In the genomic region with DNA sequence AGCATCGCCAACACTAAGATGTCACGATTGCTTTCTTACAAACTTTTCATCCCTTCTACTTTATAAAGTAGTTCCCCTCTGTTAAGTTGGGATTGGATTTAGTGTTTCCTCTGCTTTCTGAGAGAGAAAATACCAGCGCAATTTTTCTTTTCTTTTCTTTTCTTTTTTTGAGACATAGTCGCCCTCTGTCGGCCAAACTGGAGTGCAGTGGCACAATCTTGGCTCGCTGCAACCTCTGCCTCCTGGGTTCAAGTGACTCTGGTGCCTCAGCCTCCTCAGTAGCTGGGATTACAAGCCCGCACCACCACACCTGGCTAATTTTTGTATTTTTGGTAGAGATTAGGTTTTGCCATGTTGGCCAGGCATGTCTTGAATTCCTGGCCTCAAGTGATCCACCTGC, we compare ENCODE assay signal across 28 cellular contexts. TPM values are rescaled to one million over a fixed set of nuclear protein-coding genes. Genes with fewer than 3 reads are reported as not detected.
DNase-seq lines count a peak whose midpoint lies in the region; ATAC-seq, FAIRE-seq and TF ChIP-seq lines count a peak whose summit lies in the region.
"Had no signal": no experiment of that assay in that cellular context is flagged by ENCODE, and none has a peak within 500 bp of the region (broad histone marks: within the 10 kb centered on the region; RNA-seq: fewer than 3 reads in every experiment).

No MANE protein-coding gene starts in this region.

- H3K4me3 ChIP-seq in mammary epithelial cell (replicated peaks in 1 of 3; ENCODE audit: insufficient read depth in 1 of 3, low read depth in 2 of 3, low read length in 3 of 3) (no peak overlapping the region), PC-3 (ENCODE audit: low read length) (no peak overlapping the region), fibroblast of villous mesenchyme (ENCODE audit: low read depth, low read length) (no peak overlapping the region)
- H3K4me3 ChIP-seq: SJCRH30, thoracic aorta had no signal

- no peak overlapping the region for H3K27ac ChIP-seq in mammary epithelial cell (ENCODE audit: insufficient read depth, low read depth, low read length)
- H3K27ac ChIP-seq in PC-3 (ENCODE audit: low read length) = no peak overlapping the region
- H3K27ac ChIP-seq: KMS-11, SJCRH30, thoracic aorta had no signal

- H2AFZ ChIP-seq in mammary epithelial cell (ENCODE audit: low read depth, low read length) (no peak overlapping the region), PC-3 (ENCODE audit: low read length) (no peak overlapping the region)

- no peaks in the 10 kb centered on the region for H3K9me2 ChIP-seq in PC-3 (replicated peaks; ENCODE audit: low read length)

- H3K4me2 ChIP-seq in mammary epithelial cell (ENCODE audit: insufficient read depth, low read depth, low read length) (no peak overlapping the region), PC-3 (ENCODE audit: low read length) (no peak overlapping the region)
- H3K4me2 ChIP-seq: KMS-11 had no signal

- in situ Hi-C loops in mammary epithelial cell (cut with MboI; ENCODE audit: low sequenced_read_pairs in 2 of 2) = no loop called here

- H4K20me1 ChIP-seq in mammary epithelial cell (ENCODE audit: insufficient read depth, low read length) (no peaks in the 10 kb centered on the region), PC-3 (ENCODE audit: low read length) (0 out of 2 replicates have a peak, but pooled peaks cover 6% of the 10 kb centered on the region)

- 97% methylated on average over 6 of the region's 7 CpGs for WGBS in mammary epithelial cell (ENCODE audit: low coverage, missing lambda C conversion rate)

- H3K4me1 Mint-ChIP-seq in MCF 10A (ENCODE audit: insufficient read depth, unreplicated experiment) = peaks cover 14% of the 10 kb centered on the region
- H3K4me1 Mint-ChIP-seq in type B pancreatic cell (ENCODE audit: unreplicated experiment) = peaks cover 16% of the 10 kb centered on the region

- H3K4me1 ChIP-seq in mammary epithelial cell (ENCODE audit: insufficient read depth, low read length) (peaks cover 6% of the 10 kb centered on the region), PC-3 (ENCODE audit: insufficient read depth, low read length) (peaks cover 9% of the 10 kb centered on the region)
- H3K4me1 ChIP-seq: SJCRH30 had no signal

- POLR2A ChIA-PET in MCF 10A (lab: Yijun Ruan, JAX) (interaction anchor here (0.7 to 5.8 kb wide), 3 partner anchors 9 to 70 kb away, joined by 3 to 146 read pairs (median 6); a partner anchor contains a TSS), PC-3 (lab: Charles Lee; ENCODE audit: unreplicated experiment) (no interaction called here)

- CTCF ChIA-PET in mammary epithelial cell (lab: Charles Lee; ENCODE audit: low non-redundant PET) = no interaction called here
- CTCF ChIA-PET in MCF 10A (lab: Yijun Ruan, JAX) = interaction anchor here (0.5 to 0.7 kb wide), 2 partner anchors 328 to 820 kb away, joined by 3 to 4 read pairs; no protein-coding TSS in a partner anchor
- CTCF ChIA-PET in PC-3 (lab: Charles Lee) = no interaction called here

- FAIRE-seq in frontal cortex (lab: Jason Lieb, UNC) = no peak
- FAIRE-seq: HTR-8/SVneo, RCC 7860 had no signal

- no peak overlapping the region for H3K4me3 Mint-ChIP-seq in MCF 10A (ENCODE audit: unreplicated experiment)
- no peak overlapping the region for H3K4me3 Mint-ChIP-seq in type B pancreatic cell
- H3K4me3 Mint-ChIP-seq: activated naive CD4-positive, alpha-beta T cell treated with anti-CD3 and anti-CD28 coated beads, Interleukin-2, amount 50 U/mL, for 24 hours; activated T-helper 17 cell treated with anti-CD3 and anti-CD28 coated beads, Interleukin-2, amount 50 U/mL, for 72 hours; stimulated activated naive CD8-positive, alpha-beta T cell treated with anti-CD3 and anti-CD28 coated beads, Interleukin-15, Interleukin-2, amounts not matched to agents 100 ng/mL and 50 ng/mL, for 24 hours had no signal

- no peaks in the 10 kb centered on the region for H3K27me3 Mint-ChIP-seq in MCF 10A (ENCODE audit: insufficient read depth, unreplicated experiment)
- no peaks in the 10 kb centered on the region for H3K27me3 Mint-ChIP-seq in type B pancreatic cell
- H3K27me3 Mint-ChIP-seq: activated naive CD4-positive, alpha-beta T cell treated with anti-CD3 and anti-CD28 coated beads, Interleukin-2, amount 50 U/mL, for 24 hours; activated T-helper 17 cell treated with anti-CD3 and anti-CD28 coated beads, Interleukin-2, amount 50 U/mL, for 72 hours; CD4-positive, alpha-beta memory T cell; stimulated activated naive CD8-positive, alpha-beta T cell treated with anti-CD3 and anti-CD28 coated beads, Interleukin-15, Interleukin-2, amounts not matched to agents 100 ng/mL and 50 ng/mL, for 24 hours; T-cell had no signal

- BruUV-seq in mammary epithelial cell (replicated peaks; lab: Mats Ljungman, UMichigan) (no TSS peak), MCF 10A (replicated peaks; lab: Mats Ljungman, UMichigan) (no TSS peak), PC-3 (replicated peaks; lab: Mats Ljungman, UMichigan) (no TSS peak)

- peaks cover 93% of the 10 kb centered on the region for H3K79me2 ChIP-seq in mammary epithelial cell (ENCODE audit: insufficient read depth, low read length)
- H3K79me2 ChIP-seq in PC-3 (ENCODE audit: low read length) = peaks cover 98% of the 10 kb centered on the region

- intact Hi-C loops in mammary epithelial cell (cut with micrococcal nuclease) (no loop called here), MCF 10A (cut with micrococcal nuclease) (no loop called here), PC-3 (cut with micrococcal nuclease) (no loop called here)

- H3K36me3 ChIP-seq in mammary epithelial cell (ENCODE audit: insufficient read depth, low read length) (no peaks in the 10 kb centered on the region), PC-3 (ENCODE audit: low read depth, low read length) (no peaks in the 10 kb centered on the region)
- H3K36me3 ChIP-seq: SJCRH30, thoracic aorta had no signal

- dilution Hi-C loops in mammary epithelial cell (cut with HindIII; ENCODE audit: low sequenced_read_pairs) = no loop called here

- peaks cover 5% of the 10 kb centered on the region for H3K9me3 Mint-ChIP-seq in MCF 10A (ENCODE audit: unreplicated experiment)
- no peaks in the 10 kb centered on the region for H3K9me3 Mint-ChIP-seq in type B pancreatic cell
- H3K9me3 Mint-ChIP-seq: activated naive CD4-positive, alpha-beta T cell treated with anti-CD3 and anti-CD28 coated beads, Interleukin-2, amount 50 U/mL, for 24 hours; activated T-helper 17 cell treated with anti-CD3 and anti-CD28 coated beads, Interleukin-2, amount 50 U/mL, for 72 hours; stimulated activated naive CD8-positive, alpha-beta T cell treated with anti-CD3 and anti-CD28 coated beads, Interleukin-15, Interleukin-2, amounts not matched to agents 100 ng/mL and 50 ng/mL, for 24 hours had no signal

- H3K9me3 ChIP-seq in mammary epithelial cell (replicated peaks; ENCODE audit: insufficient read depth, low read length) (no peaks in the 10 kb centered on the region), PC-3 (ENCODE audit: low read length) (no peaks in the 10 kb centered on the region)
- H3K9me3 ChIP-seq: SJCRH30, thoracic aorta had no signal

- ATAC-seq in PC-3 = no peak
- ATAC-seq in HG03565 (IDR thresholded peaks at IDR 0.05; ENCODE audit: unreplicated experiment) = no peak
- ATAC-seq: activated CD4-positive, CD25-positive, alpha-beta regulatory T cell treated with anti-CD3 and anti-CD28 coated beads, Interleukin-2, amount 50 U/mL, for 24 hours; activated T-helper 17 cell treated with anti-CD3 and anti-CD28 coated beads, Interleukin-2, amount 50 U/mL, for 72 hours; left colon; T-cell had no signal

- peaks cover 5% of the 10 kb centered on the region for H3K36me3 Mint-ChIP-seq in MCF 10A (ENCODE audit: insufficient read depth, unreplicated experiment)
- peaks cover 18% of the 10 kb centered on the region for H3K36me3 Mint-ChIP-seq in type B pancreatic cell

- DNase-seq in mammary epithelial cell (no peak), MCF 10A (ENCODE audit: unreplicated experiment) (no peak), PC-3 (no peak), fibroblast of villous mesenchyme (ENCODE audit: low read depth) (no peak), type B pancreatic cell (ENCODE audit: extremely low spot score, unreplicated experiment) (no peak), frontal cortex (ENCODE audit: low spot score in 2 of 2) (no peak)
- DNase-seq in stimulated activated CD4-positive, alpha-beta T cell treated with anti-CD3 and anti-CD28 coated beads, Interleukin-4, amount 100 ng/mL, for 24 hours = no peak
- DNase-seq: activated CD4-positive, alpha-beta T cell treated with anti-CD3 and anti-CD28 coated beads, Interleukin-2, amount 50 U/mL, for 48 hours; amygdala; CD4-positive, alpha-beta memory T cell; DMS 273 treated with DMSO at 0.1 percent for 48 hours; foreskin fibroblast; H7; left colon; MV-4-11; NCI-H1694; occipital lobe; SJCRH30; T-cell had no signal

- H3K27me3 ChIP-seq in mammary epithelial cell (ENCODE audit: insufficient read depth, low read length) (no peaks in the 10 kb centered on the region), PC-3 (ENCODE audit: low read length) (no peaks in the 10 kb centered on the region)
- H3K27me3 ChIP-seq: SJCRH30 had no signal

- H3K27ac Mint-ChIP-seq in MCF 10A (ENCODE audit: low read depth, unreplicated experiment) (no peak overlapping the region), type B pancreatic cell (no peak overlapping the region)
- H3K27ac Mint-ChIP-seq: CD4-positive, alpha-beta memory T cell; stimulated activated naive CD8-positive, alpha-beta T cell treated with anti-CD3 and anti-CD28 coated beads, Interleukin-15, Interleukin-2, amounts not matched to agents 100 ng/mL and 50 ng/mL, for 24 hours; T-cell had no signal

- no peaks in the 10 kb centered on the region for H3F3A ChIP-seq in PC-3 (ENCODE audit: low read length, unreplicated experiment)

- no peak overlapping the region for H3K9ac ChIP-seq in mammary epithelial cell (ENCODE audit: insufficient read depth, low read length)
- H3K9ac ChIP-seq in PC-3 (ENCODE audit: low read length) = no peak overlapping the region
- H3K9ac ChIP-seq: KMS-11 had no signal

- peak; percentile 14 to 21 for TF ChIP-seq CTCF in mammary epithelial cell (conservative IDR thresholded peaks at IDR 0.05 in 1 of 2, IDR thresholded peaks at IDR 0.05 in 1 of 2; ENCODE audit: extremely low read depth in 1 of 2, insufficient read depth in 1 of 2, low read depth in 1 of 2, low read length in 2 of 2)
- no peak for TF ChIP-seq CTCF in MCF 10A (IDR thresholded peaks at IDR 0.05; ENCODE audit: unreplicated experiment)
- TF ChIP-seq CTCF in PC-3 (conservative IDR thresholded peaks at IDR 0.05; ENCODE audit: low read depth, low read length) = peak; percentile 47
- TF ChIP-seq CTCF in fibroblast of villous mesenchyme (IDR thresholded peaks at IDR 0.05; ENCODE audit: insufficient read depth, low read depth, low read length) = peak; percentile 28
- TF ChIP-seq CTCF in type B pancreatic cell (conservative IDR thresholded peaks at IDR 0.05) = peak; percentile 53

RNA-seq across cellular contexts. Expression of a gene that starts 9.0 kb away (rescaled TPM):
- total RNA-seq in mammary epithelial cell (10 to 100 TPM; 24.6 to 36.5 TPM), MCF 10A (2022) (20.7 and 24.7 TPM in 2 replicates), PC-3 (2014; rRNA removed) (17.3 and 21.6 TPM in 2 replicates), fibroblast of villous mesenchyme (27.7 and 50.1 TPM in 2 replicates), type B pancreatic cell (ENCODE audit: low replicate concordance) (27.4 and 30.6 TPM in 2 replicates), frontal cortex (76.2 TPM)
- polyA plus RNA-seq in mammary epithelial cell = 5.7 TPM
- 7.6 TPM for polyA minus RNA-seq in mammary epithelial cell

RNA-seq across cellular contexts. Expression of a gene that starts 9.2 kb away (rescaled TPM):
- total RNA-seq in mammary epithelial cell = 10 to 100 TPM; 46.3 to 49.5 TPM
- 16.8 TPM for polyA plus RNA-seq in mammary epithelial cell
- 90.8 TPM for polyA minus RNA-seq in mammary epithelial cell
- 29.4 and 29.5 TPM in 2 replicates for total RNA-seq in MCF 10A (2022)
- total RNA-seq in PC-3 (2014; rRNA removed) = 20.3 and 22.7 TPM in 2 replicates
- 30.3 and 57.0 TPM in 2 replicates for total RNA-seq in fibroblast of villous mesenchyme
- total RNA-seq in type B pancreatic cell (ENCODE audit: low replicate concordance) = 33.8 and 36.1 TPM in 2 replicates
- total RNA-seq in frontal cortex = 50.1 TPM
